Comparison of ENCODE assay signal across 12 cellular contexts in genomic region chr3:42733501-42734262, GRCh38.
DNase-seq lines count a peak whose midpoint lies in the region; ATAC-seq lines count a peak whose summit lies in the region.
"Had no signal": no experiment of that assay in that cellular context is flagged by ENCODE, and none has a peak within 500 bp of the region (broad histone marks: within the 10 kb centered on the region; RNA-seq: fewer than 3 reads in every experiment).

No MANE protein-coding gene starts in this region.

- ATAC-seq in HG02885 (IDR thresholded peaks at IDR 0.05; ENCODE audit: poor library complexity, unreplicated experiment), result no peak
- ATAC-seq: activated CD8-positive, alpha-beta T cell treated with anti-CD3 and anti-CD28 coated beads, Interleukin-2, amount 10 ng/mL, durations not matched to agents 7 days and 5 days; psoas muscle had no signal

- DNase-seq in DMS53 (lab: John Stamatoyannopoulos, UW), result peak; percentile 59
- no peak for DNase-seq in DMS53 treated with DMSO at 0.1 percent for 48 hours (lab: John Stamatoyannopoulos, UW; ENCODE audit: unreplicated experiment)
- peak; percentile 9 for DNase-seq in NCI-H69 (lab: John Stamatoyannopoulos, UW)
- DNase-seq in hypothalamus (lab: John Stamatoyannopoulos, UW), result peak in 40 of 51 donors; percentile 48 to 94 (median 70)
- DNase-seq in pons (ENCODE audit: low spot score), result peak; percentile 99
- DNase-seq in DMS114 treated with DMSO at 0.1 percent for 48 hours (lab: John Stamatoyannopoulos, UW; ENCODE audit: unreplicated experiment), result no peak
- no peak for DNase-seq in activated naive CD4-positive, alpha-beta T cell treated with Interleukin-2 at 50 U/mL for 16 hours
- DNase-seq: activated CD8-positive, alpha-beta T cell treated with anti-CD3 and anti-CD28 coated beads, Interleukin-2, amount 10 ng/mL, durations not matched to agents 7 days and 5 days; activated naive CD4-positive, alpha-beta T cell; brain microvascular endothelial cell; psoas muscle had no signal

Comparison
In these comparisons a context has a peak if more than half of its experiments do, and no peak if none do; other contexts are left out.
1. DNase-seq: peak in DMS53 (single experiment), NCI-H69 (single experiment), hypothalamus (40 of 51) and pons (single experiment); none in DMS53 treated with DMSO at 0.1 percent for 48 hours (single experiment), DMS114 treated with DMSO at 0.1 percent for 48 hours (single experiment) and activated naive CD4-positive, alpha-beta T cell treated with Interleukin-2 at 50 U/mL for 16 hours (single experiment).